ENCODE assay signal across 1 cellular context in the genomic region with DNA sequence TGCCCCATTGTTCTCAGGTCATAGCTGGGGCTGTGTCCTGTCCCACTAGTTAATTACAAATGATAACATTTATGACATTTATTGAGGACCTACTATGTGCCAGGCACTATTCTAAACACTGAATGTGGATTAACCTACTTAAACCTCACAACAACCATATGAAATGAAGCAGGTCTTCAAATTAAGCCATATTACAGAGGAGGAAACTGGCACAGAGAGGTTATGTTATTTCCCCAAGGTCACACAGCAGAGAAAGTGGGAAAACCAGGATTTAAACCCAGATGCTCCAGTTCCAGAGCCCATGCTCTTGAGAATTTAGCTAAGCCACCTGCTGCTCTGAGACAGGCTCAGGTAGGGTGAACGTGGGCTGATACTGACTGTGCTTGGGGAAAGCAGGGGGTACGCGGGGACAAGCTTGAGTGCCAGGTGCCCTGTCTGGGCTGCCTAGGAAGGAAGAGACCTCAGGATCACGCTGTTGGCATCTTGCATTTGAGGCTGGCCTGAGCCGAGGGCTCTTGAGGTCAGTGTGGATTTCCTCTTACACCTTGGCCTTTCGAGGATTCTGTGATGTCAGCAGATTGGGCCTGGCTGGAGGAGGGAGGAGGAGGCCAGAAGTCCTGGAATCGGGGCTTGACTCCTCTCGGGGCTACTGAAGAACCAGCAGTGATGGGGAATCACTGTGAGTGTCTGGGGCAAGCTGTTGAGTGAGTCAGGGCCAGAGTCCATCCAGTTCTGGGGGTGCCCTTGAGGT.
TF ChIP-seq lines count a peak whose summit lies in the region.

No MANE protein-coding gene starts in this region.

TF ChIP-seq in H1, 55 proteins besides CTCF, POLR2A, EP300 and RAD21:
- TF ChIP-seq KDM1A (IDR thresholded peaks at IDR 0.05; ENCODE audit: borderline replicate concordance, low read length) (peak; percentile 54; the same call in 1 of the 2 replicates), ASH2L (IDR thresholded peaks at IDR 0.05; ENCODE audit: low read length) (no peak), CBX8 (IDR thresholded peaks at IDR 0.05; ENCODE audit: borderline replicate concordance, low read depth, low read length) (no peak)
